Comparison of ENCODE assay signal across 8 cellular contexts in the genomic region with DNA sequence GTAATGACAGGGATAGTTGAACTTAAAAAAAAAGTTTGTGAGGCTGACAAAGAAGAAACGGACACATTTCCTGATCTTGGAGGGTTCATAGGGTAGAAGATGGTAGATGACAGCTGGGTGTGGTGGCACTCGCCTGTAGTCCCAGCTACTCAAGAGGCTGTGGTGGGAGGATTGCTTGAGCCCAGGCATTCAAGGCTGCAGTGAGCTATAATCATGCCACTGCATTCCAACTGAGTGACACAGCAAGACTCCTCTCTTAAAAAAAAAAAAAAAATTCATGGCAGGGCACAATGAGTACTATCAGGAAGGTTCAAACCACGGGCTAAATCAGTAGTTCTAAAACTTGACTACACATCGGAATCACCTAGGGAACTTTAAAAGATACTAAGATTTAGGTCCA. TPM values are rescaled to one million over a fixed set of nuclear protein-coding genes. Genes with fewer than 3 reads are reported as not detected.
DNase-seq lines count a peak whose midpoint lies in the region; ATAC-seq and TF ChIP-seq lines count a peak whose summit lies in the region.

No MANE protein-coding gene starts in this region.

- H3K4me2 ChIP-seq in neural progenitor cell = no peak overlapping the region

- H3K27me3 Mint-ChIP-seq in neural progenitor cell (ENCODE audit: insufficient read depth, low read depth) = peaks cover 30% of the 10 kb centered on the region

- peaks cover 22% of the 10 kb centered on the region for H3K79me2 ChIP-seq in neural progenitor cell (ENCODE audit: low read depth)

- no peaks in the 10 kb centered on the region for H3K27me3 ChIP-seq in SJCRH30
- H3K27me3 ChIP-seq in neural progenitor cell = peaks cover 34% of the 10 kb centered on the region

- H3K9me3 Mint-ChIP-seq in neural progenitor cell = peaks cover 9% of the 10 kb centered on the region

- H3K9me3 ChIP-seq in SJCRH30 (replicated peaks) (no peaks in the 10 kb centered on the region), neural progenitor cell (ENCODE audit: low read depth) (no peaks in the 10 kb centered on the region)

- peaks cover 3% of the 10 kb centered on the region for H3K36me3 Mint-ChIP-seq in neural progenitor cell

- ATAC-seq in GM21390 (IDR thresholded peaks at IDR 0.05; ENCODE audit: unreplicated experiment) = no peak

- H2AFZ ChIP-seq in neural progenitor cell (replicated peaks) = no peak overlapping the region

- peaks cover 22% of the 10 kb centered on the region for H3K4me1 Mint-ChIP-seq in neural progenitor cell

- H3K4me1 ChIP-seq in SJCRH30 = peaks cover 5% of the 10 kb centered on the region; the same call in 1 of the 2 replicates
- peaks cover 14% of the 10 kb centered on the region for H3K4me1 ChIP-seq in neural progenitor cell

- H4K20me1 ChIP-seq in neural progenitor cell (ENCODE audit: low read depth) = peaks cover 19% of the 10 kb centered on the region

- no peak overlapping the region for H3K27ac Mint-ChIP-seq in neural progenitor cell

- H3K36me3 ChIP-seq in SJCRH30 = no peaks in the 10 kb centered on the region
- no peaks in the 10 kb centered on the region for H3K36me3 ChIP-seq in neural progenitor cell

- no peak overlapping the region for H3K9ac ChIP-seq in neural progenitor cell

- DNase-seq in GM12865 (ENCODE audit: low read depth) = peak; percentile 12
- DNase-seq in SJCRH30 = peak; percentile 50 to 68
- peak; percentile 61 for DNase-seq in epithelial cell of proximal tubule (ENCODE audit: low read depth)
- DNase-seq in neural progenitor cell (ENCODE audit: low spot score) = no peak
- no peak for DNase-seq in mesenteric fat pad (ENCODE audit: low spot score)
- no peak for DNase-seq in caudate nucleus (lab: John Stamatoyannopoulos, UW)
- DNase-seq in DMS114 treated with DMSO at 0.1 percent for 48 hours (lab: John Stamatoyannopoulos, UW; ENCODE audit: unreplicated experiment) = no peak

- H3K4me3 ChIP-seq in GM12865 (ENCODE audit: low read depth, low read length) (peak overlapping the region; percentile 94), SJCRH30 (peak overlapping the region; percentile 95), epithelial cell of proximal tubule (ENCODE audit: low read depth, low read length) (peak overlapping the region; percentile 85), neural progenitor cell (no peak overlapping the region)

- peak overlapping the region; percentile 83 for H3K27ac ChIP-seq in SJCRH30
- no peak overlapping the region for H3K27ac ChIP-seq in neural progenitor cell
- H3K27ac ChIP-seq in caudate nucleus (ENCODE audit: low read depth, low read length) = no peak overlapping the region

- peaks cover 49% of the 10 kb centered on the region for H3F3A ChIP-seq in neural progenitor cell (ENCODE audit: low read depth)

- peak overlapping the region; percentile 30 for H3K4me3 Mint-ChIP-seq in neural progenitor cell

- TF ChIP-seq CTCF in GM12865 (IDR thresholded peaks at IDR 0.05; ENCODE audit: insufficient read depth, low read depth, low read length, missing control alignments) (no peak), epithelial cell of proximal tubule (conservative IDR thresholded peaks at IDR 0.05; ENCODE audit: low read depth, low read length) (no peak), neural progenitor cell (IDR thresholded peaks at IDR 0.05) (no peak)

RNA-seq across cellular contexts. Expression of a gene that starts 2.0 kb away (rescaled TPM):
- 6.8 and 7.7 TPM in 2 replicates for total RNA-seq in SJCRH30 (2014; rRNA removed; shearing (Covaris generic))
- total RNA-seq in epithelial cell of proximal tubule (25.7 and 46.8 TPM in 2 replicates), neural progenitor cell (ENCODE audit: low replicate concordance) (15.0 and 21.4 TPM in 2 replicates), mesenteric fat pad (9.9 TPM)

RNA-seq across cellular contexts. Expression of a gene that starts 44.4 kb away (rescaled TPM):
- not detected in 2 replicates for total RNA-seq in SJCRH30 (2014; rRNA removed; shearing (Covaris generic))
- total RNA-seq in epithelial cell of proximal tubule (41.2 and 225 TPM in 2 replicates), neural progenitor cell (ENCODE audit: low replicate concordance) (16.2 and 21.8 TPM in 2 replicates), mesenteric fat pad (914 TPM)

Comparison
In these comparisons a context has a peak if more than half of its experiments do, and no peak if none do; other contexts are left out.
1. DNase-seq: peak in GM12865 (single experiment), SJCRH30 (2 of 2) and epithelial cell of proximal tubule (single experiment); none in neural progenitor cell (single experiment), mesenteric fat pad (single experiment), caudate nucleus (0 of 61) and DMS114 treated with DMSO at 0.1 percent for 48 hours (single experiment).
2. RNA of a gene that starts 44.4 kb away (total RNA-seq): 914 TPM in mesenteric fat pad (single experiment), 41.2 to 225 TPM in epithelial cell of proximal tubule and 16.2 to 21.8 TPM in neural progenitor cell; not detected in SJCRH30; every median in the first group is over 10 times any median in the second.